1 cellular context compared by ENCODE assay signal in genomic region chr2:127619901-127620705, GRCh38.
TF ChIP-seq lines count a peak whose summit lies in the region.

No MANE protein-coding gene starts in this region.

TF ChIP-seq in K562, 482 proteins besides CTCF, POLR2A, EP300 and RAD21:
- TF ChIP-seq KDM4B (IDR thresholded peaks at IDR 0.05; ENCODE audit: borderline replicate concordance in 2 of 2, low read depth in 1 of 2) (no peak), CSDE1 (IDR thresholded peaks at IDR 0.05) (no peak), TAF9B (IDR thresholded peaks at IDR 0.05; ENCODE audit: partially characterized antibody) (no peak), TCF3 (CRISPR knock-in tag; IDR thresholded peaks at IDR 0.05) (no peak), E2F3 (CRISPR knock-in tag; IDR thresholded peaks at IDR 0.05) (no peak), CBFA2T3 (IDR thresholded peaks at IDR 0.05) (no peak), IFI16 (CRISPR knock-in tag; IDR thresholded peaks at IDR 0.05) (no peak), ZNF324 (CRISPR knock-in tag; IDR thresholded peaks at IDR 0.05) (no peak), ZNF239 (CRISPR knock-in tag; IDR thresholded peaks at IDR 0.05) (no peak), ZNF592 (IDR thresholded peaks at IDR 0.05) (no peak), BRD9 (IDR thresholded peaks at IDR 0.05; ENCODE audit: low read depth, partially characterized antibody) (no peak), TAL1 (IDR thresholded peaks at IDR 0.05) (no peak), FOSL1 (tag; conservative IDR thresholded peaks at IDR 0.05) (no peak), MXI1 (IDR thresholded peaks at IDR 0.05; ENCODE audit: low read depth, low read length) (no peak), CHD4 (IDR thresholded peaks at IDR 0.05; ENCODE audit: insufficient read depth, insufficient replicate concordance, low read depth, low read length, poor library complexity, severe bottlenecking) (no peak), BDP1 (IDR thresholded peaks at IDR 0.05; ENCODE audit: insufficient read depth, insufficient read length) (no peak)
- TF ChIP-seq, protein P1, sequence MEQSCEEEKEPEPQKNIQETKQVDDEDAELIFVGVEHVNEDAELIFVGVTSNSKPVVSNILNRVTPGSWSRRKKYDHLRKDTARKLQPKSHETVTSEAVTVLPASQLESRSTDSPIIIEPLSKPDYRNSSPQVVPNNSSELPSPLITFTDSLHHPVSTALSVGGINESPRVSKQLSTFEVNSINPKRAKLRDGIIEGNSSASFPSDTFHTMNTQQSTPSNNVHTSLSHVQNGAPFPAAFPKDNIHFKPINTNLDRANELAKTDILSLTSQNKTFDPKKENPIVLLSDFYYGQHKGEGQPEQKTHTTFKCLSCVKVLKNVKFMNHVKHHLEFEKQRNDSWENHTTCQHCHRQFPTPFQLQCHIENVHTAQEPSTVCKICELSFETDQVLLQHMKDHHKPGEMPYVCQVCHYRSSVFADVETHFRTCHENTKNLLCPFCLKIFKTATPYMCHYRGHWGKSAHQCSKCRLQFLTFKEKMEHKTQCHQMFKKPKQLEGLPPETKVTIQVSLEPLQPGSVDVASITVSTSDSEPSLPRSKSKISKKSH (CRISPR knock-in tag; IDR thresholded peaks at IDR 0.05): no peak
- TF ChIP-seq, protein P2, sequence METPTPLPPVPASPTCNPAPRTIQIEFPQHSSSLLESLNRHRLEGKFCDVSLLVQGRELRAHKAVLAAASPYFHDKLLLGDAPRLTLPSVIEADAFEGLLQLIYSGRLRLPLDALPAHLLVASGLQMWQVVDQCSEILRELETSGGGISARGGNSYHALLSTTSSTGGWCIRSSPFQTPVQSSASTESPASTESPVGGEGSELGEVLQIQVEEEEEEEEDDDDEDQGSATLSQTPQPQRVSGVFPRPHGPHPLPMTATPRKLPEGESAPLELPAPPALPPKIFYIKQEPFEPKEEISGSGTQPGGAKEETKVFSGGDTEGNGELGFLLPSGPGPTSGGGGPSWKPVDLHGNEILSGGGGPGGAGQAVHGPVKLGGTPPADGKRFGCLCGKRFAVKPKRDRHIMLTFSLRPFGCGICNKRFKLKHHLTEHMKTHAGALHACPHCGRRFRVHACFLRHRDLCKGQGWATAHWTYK (CRISPR knock-in tag; IDR thresholded peaks at IDR 0.05): no peak
